1 cellular context compared by ENCODE assay signal in the genomic region with DNA sequence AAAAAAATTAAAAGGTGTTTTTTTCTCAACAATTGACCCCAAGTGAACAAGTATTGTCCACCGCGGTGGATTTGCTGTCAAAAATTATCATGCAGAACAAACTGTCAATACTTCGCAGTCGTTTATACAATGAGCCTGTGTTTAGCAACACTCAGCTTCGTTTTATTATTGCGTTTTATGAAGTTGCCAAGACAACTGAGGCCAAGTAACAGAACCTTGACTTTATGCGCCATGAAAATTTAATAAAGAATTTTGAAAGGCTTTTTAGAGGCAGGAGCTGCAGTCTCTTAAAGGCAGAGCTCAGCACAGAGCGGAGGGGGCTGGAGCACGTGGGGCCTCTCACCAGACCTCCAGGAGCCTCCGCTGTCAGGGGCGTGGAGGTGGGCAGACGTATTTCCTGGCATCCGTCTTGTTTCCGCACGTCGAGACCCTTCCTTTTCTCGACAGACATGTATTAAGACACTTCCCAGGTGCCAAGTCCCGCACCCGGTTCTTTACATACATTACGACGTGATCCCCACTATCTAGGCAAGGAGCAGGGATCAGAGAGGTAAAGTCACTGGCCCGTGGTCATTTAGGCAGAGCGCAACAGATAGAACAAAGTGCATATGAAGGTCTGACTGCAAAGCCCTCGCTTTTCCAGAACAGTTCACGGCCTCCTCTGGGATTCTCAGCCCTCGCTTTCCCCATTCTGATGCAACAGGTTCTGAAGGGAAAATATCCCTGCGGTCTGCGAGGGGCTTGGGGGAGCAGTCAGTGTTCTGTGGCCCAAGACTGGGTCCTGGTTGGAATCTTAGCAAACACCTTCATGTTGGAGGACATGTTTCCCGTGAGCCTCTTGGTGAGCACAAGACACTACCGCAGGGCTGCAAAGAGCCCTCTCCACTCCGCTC.
TF ChIP-seq lines count a peak whose summit lies in the region.

No MANE protein-coding gene starts in this region.

TF ChIP-seq in SK-N-SH treated with all-trans-retinoic acid at 6 μM for 48 hours, 23 proteins besides CTCF, POLR2A, EP300 and RAD21 (continued from another document):
- TF ChIP-seq ZNF70 (CRISPR knock-in tag; IDR thresholded peaks at IDR 0.05) (no peak), ISL1 (CRISPR knock-in tag; IDR thresholded peaks at IDR 0.05) (no peak)
- TF ChIP-seq, protein P1, sequence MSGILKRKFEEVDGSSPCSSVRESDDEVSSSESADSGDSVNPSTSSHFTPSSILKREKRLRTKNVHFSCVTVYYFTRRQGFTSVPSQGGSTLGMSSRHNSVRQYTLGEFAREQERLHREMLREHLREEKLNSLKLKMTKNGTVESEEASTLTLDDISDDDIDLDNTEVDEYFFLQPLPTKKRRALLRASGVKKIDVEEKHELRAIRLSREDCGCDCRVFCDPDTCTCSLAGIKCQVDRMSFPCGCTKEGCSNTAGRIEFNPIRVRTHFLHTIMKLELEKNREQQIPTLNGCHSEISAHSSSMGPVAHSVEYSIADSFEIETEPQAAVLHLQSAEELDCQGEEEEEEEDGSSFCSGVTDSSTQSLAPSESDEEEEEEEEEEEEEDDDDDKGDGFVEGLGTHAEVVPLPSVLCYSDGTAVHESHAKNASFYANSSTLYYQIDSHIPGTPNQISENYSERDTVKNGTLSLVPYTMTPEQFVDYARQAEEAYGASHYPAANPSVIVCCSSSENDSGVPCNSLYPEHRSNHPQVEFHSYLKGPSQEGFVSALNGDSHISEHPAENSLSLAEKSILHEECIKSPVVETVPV (CRISPR knock-in tag; IDR thresholded peaks at IDR 0.05), result no peak
